In genomic region chr5:160390787-160391696, GRCh38 we compare ENCODE assay signal across 9 cellular contexts. TPM values are rescaled to one million over a fixed set of nuclear protein-coding genes. Genes with fewer than 3 reads are reported as not detected.
DNase-seq lines count a peak whose midpoint lies in the region; ATAC-seq, FAIRE-seq and TF ChIP-seq lines count a peak whose summit lies in the region.
"Had no signal": no experiment of that assay in that cellular context is flagged by ENCODE, and none has a peak within 500 bp of the region (broad histone marks: within the 10 kb centered on the region; RNA-seq: fewer than 3 reads in every experiment).

No MANE protein-coding gene starts in this region.

- H3K36me3 Mint-ChIP-seq in neural progenitor cell = peaks cover 32% of the 10 kb centered on the region
- H3K36me3 Mint-ChIP-seq in activated CD4-positive, alpha-beta T cell treated with anti-CD3 and anti-CD28 coated beads, Interleukin-2, amount 10 ng/mL, durations not matched to agents 24 days and 14 days (ENCODE audit: low read depth) = peaks cover 2% of the 10 kb centered on the region

- H2AFZ ChIP-seq in neural progenitor cell (replicated peaks) = no peak overlapping the region

- intact Hi-C loops in activated CD4-positive, alpha-beta T cell treated with anti-CD3 and anti-CD28 coated beads, Interleukin-2, amount 10 ng/mL, durations not matched to agents 24 days and 14 days (cut with micrococcal nuclease) = loop anchor here (1.0 to 5.0 kb wide), 2 partner anchors 192 to 369 kb away; no protein-coding TSS in a partner anchor

- H3K79me2 ChIP-seq in neural progenitor cell (ENCODE audit: low read depth) = peaks cover 29% of the 10 kb centered on the region

- no peak for DNase-seq in LNCaP clone FGC (ENCODE audit: low read depth)
- peak; percentile 62 for DNase-seq in cerebellar cortex (ENCODE audit: low spot score)
- DNase-seq in neural progenitor cell (ENCODE audit: low spot score) = peak; percentile 15
- no peak for DNase-seq in H54 (ENCODE audit: insufficient read length, low spot score)
- no peak for DNase-seq in NCI-H2107 (lab: John Stamatoyannopoulos, UW)
- no peak for DNase-seq in activated CD4-positive, alpha-beta T cell treated with anti-CD3 and anti-CD28 coated beads, Interleukin-2, amount 10 ng/mL, durations not matched to agents 24 days and 14 days

- peaks cover 7% of the 10 kb centered on the region for H3F3A ChIP-seq in neural progenitor cell (ENCODE audit: low read depth)

- FAIRE-seq in G401.6 (lab: Jason Lieb, UNC) = peak; percentile 94
- no peak for FAIRE-seq in H54 (lab: Jason Lieb, UNC)

- H3K4me1 ChIP-seq in neural progenitor cell = no peaks in the 10 kb centered on the region

- H3K4me1 Mint-ChIP-seq in neural progenitor cell = no peaks in the 10 kb centered on the region
- no peaks in the 10 kb centered on the region for H3K4me1 Mint-ChIP-seq in activated CD4-positive, alpha-beta T cell treated with anti-CD3 and anti-CD28 coated beads, Interleukin-2, amount 10 ng/mL, durations not matched to agents 24 days and 14 days
- H3K4me1 Mint-ChIP-seq: memory B cell had no signal

- no peak for TF ChIP-seq POLR2A in H54 (IDR thresholded peaks at IDR 0.05; ENCODE audit: low read depth, low read length)

- H3K9ac ChIP-seq in neural progenitor cell = no peak overlapping the region

- peaks cover 9% of the 10 kb centered on the region for H3K9me3 ChIP-seq in neural progenitor cell (ENCODE audit: low read depth)

- H3K4me3 Mint-ChIP-seq in neural progenitor cell = no peak overlapping the region
- no peak overlapping the region for H3K4me3 Mint-ChIP-seq in activated CD4-positive, alpha-beta T cell treated with anti-CD3 and anti-CD28 coated beads, Interleukin-2, amount 10 ng/mL, durations not matched to agents 24 days and 14 days
- H3K4me3 Mint-ChIP-seq: memory B cell had no signal

- no peak overlapping the region for H3K27ac Mint-ChIP-seq in neural progenitor cell
- no peak overlapping the region for H3K27ac Mint-ChIP-seq in activated CD4-positive, alpha-beta T cell treated with anti-CD3 and anti-CD28 coated beads, Interleukin-2, amount 10 ng/mL, durations not matched to agents 24 days and 14 days
- H3K27ac Mint-ChIP-seq: memory B cell had no signal

- H3K27me3 Mint-ChIP-seq in neural progenitor cell (ENCODE audit: insufficient read depth, low read depth) = no peaks in the 10 kb centered on the region
- peaks cover 5% of the 10 kb centered on the region for H3K27me3 Mint-ChIP-seq in activated CD4-positive, alpha-beta T cell treated with anti-CD3 and anti-CD28 coated beads, Interleukin-2, amount 10 ng/mL, durations not matched to agents 24 days and 14 days
- H3K27me3 Mint-ChIP-seq: memory B cell had no signal

- no peaks in the 10 kb centered on the region for H3K36me3 ChIP-seq in neural progenitor cell

- no peak overlapping the region for H3K4me3 ChIP-seq in LNCaP clone FGC (ENCODE audit: low read depth, low read length)
- H3K4me3 ChIP-seq in neural progenitor cell = no peak overlapping the region

- H4K20me1 ChIP-seq in neural progenitor cell (ENCODE audit: low read depth) = peaks cover 16% of the 10 kb centered on the region

- peaks cover 29% of the 10 kb centered on the region for H3K9me3 Mint-ChIP-seq in neural progenitor cell
- H3K9me3 Mint-ChIP-seq in activated CD4-positive, alpha-beta T cell treated with anti-CD3 and anti-CD28 coated beads, Interleukin-2, amount 10 ng/mL, durations not matched to agents 24 days and 14 days = peaks cover 4% of the 10 kb centered on the region

- TF ChIP-seq CTCF in LNCaP clone FGC (IDR thresholded peaks at IDR 0.05; ENCODE audit: control insufficient read depth, extremely low read depth, insufficient read depth) (peak; percentile 43), neural progenitor cell (IDR thresholded peaks at IDR 0.05) (peak; percentile 63)

- H3K4me2 ChIP-seq in neural progenitor cell = no peak overlapping the region

- no peaks in the 10 kb centered on the region for H3K27me3 ChIP-seq in neural progenitor cell

- H3K27ac ChIP-seq in neural progenitor cell = no peak overlapping the region

- no peak for ATAC-seq in GM19328 (IDR thresholded peaks at IDR 0.05; ENCODE audit: unreplicated experiment)

RNA-seq across cellular contexts. Expression of gene FAM200C, which starts 8.8 kb away (rescaled TPM):
- 15.8 and 25.3 TPM in 2 replicates for total RNA-seq in neural progenitor cell (ENCODE audit: low replicate concordance)
- total RNA-seq in activated CD4-positive, alpha-beta T cell treated with anti-CD3 and anti-CD28 coated beads, Interleukin-2, amount 10 ng/mL, durations not matched to agents 24 days and 14 days = 1.4 and 1.5 TPM in 2 replicates

RNA-seq across cellular contexts. Expression of gene C1QTNF2, which starts 20.6 kb away (rescaled TPM):
- 0.06 and 0.25 TPM in 2 replicates for total RNA-seq in neural progenitor cell (ENCODE audit: low replicate concordance)
- not detected in 2 replicates for total RNA-seq in activated CD4-positive, alpha-beta T cell treated with anti-CD3 and anti-CD28 coated beads, Interleukin-2, amount 10 ng/mL, durations not matched to agents 24 days and 14 days

RNA-seq across cellular contexts. Expression of gene SLU7, which starts 27.8 kb away (rescaled TPM):
- 41.2 and 48.5 TPM in 2 replicates for total RNA-seq in neural progenitor cell (ENCODE audit: low replicate concordance)
- 38.4 and 39.8 TPM in 2 replicates for total RNA-seq in activated CD4-positive, alpha-beta T cell treated with anti-CD3 and anti-CD28 coated beads, Interleukin-2, amount 10 ng/mL, durations not matched to agents 24 days and 14 days

RNA-seq across cellular contexts. Expression of gene PTTG1, which starts 30.6 kb away (rescaled TPM):
- total RNA-seq in neural progenitor cell (ENCODE audit: low replicate concordance) = 425 and 435 TPM in 2 replicates
- total RNA-seq in activated CD4-positive, alpha-beta T cell treated with anti-CD3 and anti-CD28 coated beads, Interleukin-2, amount 10 ng/mL, durations not matched to agents 24 days and 14 days = 88.9 and 94.3 TPM in 2 replicates

Comparison
In these comparisons a context has a peak if more than half of its experiments do, and no peak if none do; other contexts are left out.
1. DNase-seq: peak in cerebellar cortex (single experiment) and neural progenitor cell (single experiment); none in LNCaP clone FGC (single experiment), H54 (single experiment), NCI-H2107 (single experiment) and activated CD4-positive, alpha-beta T cell treated with anti-CD3 and anti-CD28 coated beads, Interleukin-2, amount 10 ng/mL, durations not matched to agents 24 days and 14 days (single experiment).